In the genomic region with DNA sequence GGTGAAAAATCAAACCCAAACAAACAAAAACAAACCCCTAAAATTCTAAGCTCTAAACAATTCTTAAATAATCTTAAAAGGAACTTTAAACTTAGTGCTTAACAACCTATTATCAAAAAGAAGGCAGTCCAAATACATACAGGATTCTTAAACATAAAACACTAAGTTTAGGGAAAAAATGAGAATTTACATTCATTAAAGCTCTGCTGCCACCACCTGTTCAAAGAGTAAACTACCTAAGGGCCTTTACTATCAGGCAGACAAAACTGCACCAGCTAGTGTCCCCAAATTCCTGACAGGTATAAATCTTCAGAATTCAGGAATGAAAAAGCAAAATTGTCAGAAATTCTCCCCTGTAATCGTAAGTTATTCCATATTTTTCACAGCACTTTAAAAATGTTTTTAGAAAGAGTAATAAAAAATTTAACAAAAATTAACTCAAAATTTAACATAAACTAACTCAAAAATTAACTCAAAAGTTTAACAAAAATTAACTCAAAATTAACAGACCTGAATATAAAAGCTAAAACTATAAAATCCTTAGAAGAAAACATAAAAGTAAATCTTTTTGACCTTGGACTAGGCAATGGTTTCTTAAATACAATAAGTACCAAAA, we compare ENCODE assay signal across 1 cellular context.
TF ChIP-seq lines count a peak whose summit lies in the region.

No MANE protein-coding gene starts in this region.

TF ChIP-seq in WTC11, 78 proteins besides CTCF, POLR2A, EP300 and RAD21 (continued from another document):
- TF ChIP-seq ETV6 (CRISPR knock-in tag; IDR thresholded peaks at IDR 0.05) (no peak), ZNF121 (CRISPR knock-in tag; IDR thresholded peaks at IDR 0.05) (no peak)
TF ChIP-seq in WTC11: peak in this region for 0.
